ENCODE assay signal across 8 cellular contexts in genomic region chr19:14203788-14204187, GRCh38. TPM values are rescaled to one million over a fixed set of nuclear protein-coding genes. Genes with fewer than 3 reads are reported as not detected.
DNase-seq lines count a peak whose midpoint lies in the region; ATAC-seq, FAIRE-seq and TF ChIP-seq lines count a peak whose summit lies in the region.
"Not testable (repeated sequence)": the region's sequence is repeated elsewhere in the genome, so short reads cannot be mapped to it uniquely, and the experiment has no call there.

No MANE protein-coding gene starts in this region.

- intact Hi-C loops in CD8-positive, alpha-beta T cell (cut with DNase I, micrococcal nuclease); activated CD4-positive, alpha-beta memory T cell treated with anti-CD3 and anti-CD28 coated beads for 36 hours (cut with micrococcal nuclease): not testable (repeated sequence)
- intact Hi-C loops in kidney (cut with DNase I): loop anchor here (10.0 kb wide), 1 partner anchor 141 kb away; no protein-coding TSS in a partner anchor

- H3K14ac ChIP-seq in H1 (ENCODE audit: insufficient read length): not testable (repeated sequence)

- not testable (repeated sequence) for H3K23me2 ChIP-seq in H1 (ENCODE audit: low read depth, low read length)

- H4K91ac ChIP-seq in H1 (replicated peaks; ENCODE audit: insufficient read length, low read length): not testable (repeated sequence)

- not testable (repeated sequence) for H3K9me2 ChIP-seq in neural cell (ENCODE audit: insufficient read depth, low read length)

- TF ChIP-seq POLR2A in H1 (IDR thresholded peaks at IDR 0.05; ENCODE audit: control extremely low read depth in 1 of 2, low read depth in 2 of 2, low read length in 2 of 2): not testable (repeated sequence)

- H3K4me3 Mint-ChIP-seq in CD8-positive, alpha-beta T cell: peak overlapping the region; percentile 82
- peak overlapping the region; percentile 70 for H3K4me3 Mint-ChIP-seq in activated CD4-positive, alpha-beta memory T cell treated with anti-CD3 and anti-CD28 coated beads for 36 hours
- peak overlapping the region; percentile 87 for H3K4me3 Mint-ChIP-seq in activated naive CD8-positive, alpha-beta T cell
- H3K4me3 Mint-ChIP-seq in type B pancreatic cell: peak overlapping the region; percentile 90

- not testable (repeated sequence) for H3K4ac ChIP-seq in H1 (replicated peaks; ENCODE audit: insufficient read length, low read depth, low read length)

- H3K36me3 Mint-ChIP-seq in CD8-positive, alpha-beta T cell; activated CD4-positive, alpha-beta memory T cell treated with anti-CD3 and anti-CD28 coated beads for 36 hours; activated naive CD8-positive, alpha-beta T cell; type B pancreatic cell: not testable (repeated sequence)

- H3K4me2 ChIP-seq in H1 (ENCODE audit: insufficient read depth in 1 of 2, low read depth in 2 of 2, low read length in 2 of 2): peak overlapping the region; percentile 52 to 82
- H3K4me2 ChIP-seq in neural cell (ENCODE audit: low read length): not testable (repeated sequence)

- TF ChIP-seq EP300 in H1 (IDR thresholded peaks at IDR 0.05; ENCODE audit: borderline replicate concordance in 1 of 2, low read depth in 2 of 2, low read length in 2 of 2); neural cell (conservative IDR thresholded peaks at IDR 0.05; ENCODE audit: poor library complexity, severe bottlenecking): not testable (repeated sequence)

- not testable (repeated sequence) for H4K5ac ChIP-seq in H1 (ENCODE audit: insufficient read length, low read depth, low read length)

- TF ChIP-seq RAD21 in H1 (IDR thresholded peaks at IDR 0.05 in 1 of 2, conservative IDR thresholded peaks at IDR 0.05 in 1 of 2; ENCODE audit: low read depth in 2 of 2, low read length in 2 of 2); neural cell (conservative IDR thresholded peaks at IDR 0.05): not testable (repeated sequence)

- POLR2A ChIA-PET in CD8-positive, alpha-beta T cell (lab: Charles Lee); activated CD4-positive, alpha-beta memory T cell treated with anti-CD3 and anti-CD28 coated beads for 36 hours (lab: Charles Lee): not testable (repeated sequence)
- POLR2A ChIA-PET in H1 (lab: Charles Lee; ENCODE audit: partially characterized antibody): interaction anchor here (0.7 to 1.6 kb wide), 2 partner anchors 144 to 207 kb away, joined by 3 to 6 read pairs; no protein-coding TSS in a partner anchor

- not testable (repeated sequence) for H2BK15ac ChIP-seq in H1 (ENCODE audit: low read length)

- H3K18ac ChIP-seq in H1 (ENCODE audit: extremely low read depth, low read length): not testable (repeated sequence)

- not testable (repeated sequence) for H2AK5ac ChIP-seq in H1 (ENCODE audit: low read depth, low read length)

- not testable (repeated sequence) for H4K8ac ChIP-seq in H1 (ENCODE audit: extremely low read depth, insufficient read depth, low read length)

- H3K27ac Mint-ChIP-seq in CD8-positive, alpha-beta T cell; activated CD4-positive, alpha-beta memory T cell treated with anti-CD3 and anti-CD28 coated beads for 36 hours; activated naive CD8-positive, alpha-beta T cell: not testable (repeated sequence)
- peak overlapping the region; percentile 56 for H3K27ac Mint-ChIP-seq in type B pancreatic cell

- peaks cover 31 to 68% of the 10 kb centered on the region in 2 experiments for H3K79me2 ChIP-seq in H1 (ENCODE audit: control insufficient read depth in 1 of 2, insufficient read depth in 2 of 2, low read length in 2 of 2)
- H3K79me2 ChIP-seq in neural cell (replicated peaks; ENCODE audit: insufficient read depth, low read length): peaks cover 32% of the 10 kb centered on the region

- H2BK5ac ChIP-seq in H1 (ENCODE audit: low read depth, low read length): not testable (repeated sequence)

- not testable (repeated sequence) for H2BK12ac ChIP-seq in H1 (ENCODE audit: low read depth, low read length)

- H3K27ac ChIP-seq in CD8-positive, alpha-beta T cell (ENCODE audit: low read depth, low read length); HUES64 (ENCODE audit: low read depth, low read length); H1 (ENCODE audit: low read depth, low read length); kidney (ENCODE audit: low read depth in 2 of 2, low read length in 2 of 2); neural cell (ENCODE audit: low read length): not testable (repeated sequence)

- not testable (repeated sequence) for H3K9ac ChIP-seq in HUES64 (ENCODE audit: low read depth, low read length); H1 (replicated peaks in 1 of 4; ENCODE audit: extremely low read depth in 1 of 4, low read depth in 3 of 4, low read length in 3 of 4); kidney (ENCODE audit: low read length in 2 of 2)
- H3K9ac ChIP-seq in neural cell (ENCODE audit: low read length): peak overlapping the region; percentile 88

- CTCF ChIA-PET in CD8-positive, alpha-beta T cell (lab: Charles Lee): interaction anchor here (0.5 kb wide), 1 partner anchor 10 kb away, joined by 3 read pairs; no protein-coding TSS in a partner anchor
- CTCF ChIA-PET in activated CD4-positive, alpha-beta memory T cell treated with anti-CD3 and anti-CD28 coated beads for 36 hours (lab: Charles Lee): not testable (repeated sequence)
- CTCF ChIA-PET in H1 (lab: Charles Lee; ENCODE audit: partially characterized antibody): interaction anchor here (0.6 to 13.2 kb wide), 4 partner anchors 32 to 146 kb away, joined by 3 to 171 read pairs (median 3); no protein-coding TSS in a partner anchor

- not testable (repeated sequence) for H3K27me3 ChIP-seq in CD8-positive, alpha-beta T cell (ENCODE audit: insufficient read depth, low read length); HUES64 (ENCODE audit: insufficient read depth, low read length); H1 (replicated peaks in 1 of 4; ENCODE audit: control insufficient read depth in 3 of 4, extremely low read depth in 1 of 4, insufficient read depth in 3 of 4, low read length in 3 of 4); neural cell (ENCODE audit: insufficient read depth, low read depth, low read length)

- not testable (repeated sequence) for ATAC-seq in CD8-positive, alpha-beta T cell

- not testable (repeated sequence) for TF ChIP-seq CTCF in CD8-positive, alpha-beta T cell (IDR thresholded peaks at IDR 0.05); H1 (IDR thresholded peaks at IDR 0.05; ENCODE audit: control extremely low read depth in 1 of 3, insufficient read depth in 1 of 3, low read depth in 1 of 3, low read length in 3 of 3); kidney (IDR thresholded peaks at IDR 0.05; ENCODE audit: borderline replicate concordance, extremely low read depth, insufficient read depth); neural cell (IDR thresholded peaks at IDR 0.05; ENCODE audit: poor library complexity, severe bottlenecking); type B pancreatic cell (conservative IDR thresholded peaks at IDR 0.05)

- H3K4me3 ChIP-seq in CD8-positive, alpha-beta T cell (ENCODE audit: low read depth, low read length); kidney (ENCODE audit: low read length in 2 of 2): not testable (repeated sequence)
- H3K4me3 ChIP-seq in HUES64 (ENCODE audit: low read length): peak overlapping the region; percentile 75; the same call in 1 of the 2 replicates
- peak overlapping the region in 1 of 4 experiments; percentile 69; a peak in 2 of 8 replicates for H3K4me3 ChIP-seq in H1 (ENCODE audit: extremely low read depth in 1 of 4, insufficient read depth in 2 of 4, low read depth in 3 of 4, low read length in 4 of 4)
- H3K4me3 ChIP-seq in neural cell (ENCODE audit: low read length): peak overlapping the region; percentile 75

- DNase-seq in CD8-positive, alpha-beta T cell; activated CD4-positive, alpha-beta memory T cell treated with anti-CD3 and anti-CD28 coated beads for 36 hours; H1 (ENCODE audit: low read depth in 1 of 2, low spot score in 2 of 2); type B pancreatic cell (ENCODE audit: extremely low spot score, unreplicated experiment): not testable (repeated sequence)
- DNase-seq in kidney: peak; percentile 52

- not testable (repeated sequence) for H2AFZ ChIP-seq in H1 (ENCODE audit: low read length); neural cell (ENCODE audit: low read depth, low read length)

- WGBS in HUES64: 88% methylated on average over 18 of the region's 20 CpGs
- WGBS in H1 (ENCODE audit: extremely low coverage in 1 of 2, insufficient coverage in 1 of 2, insufficient read length in 1 of 2, insufficient replicate concordance in 2 of 2, low coverage in 1 of 2, low lambda C conversion rate in 2 of 2, missing lambda C conversion rate in 1 of 2), 2 experiments: 91% methylated on average over 17 of the region's 20 CpGs; no CpG with 5 or more reads in 1 of the 2 experiments

- not testable (repeated sequence) for H3F3A ChIP-seq in neural cell (ENCODE audit: insufficient read depth, low read length, poor library complexity, severe bottlenecking)

- H3K23ac ChIP-seq in H1 (ENCODE audit: insufficient read length): not testable (repeated sequence)

- H3K56ac ChIP-seq in H1 (replicated peaks; ENCODE audit: insufficient read length, low read depth, low read length): not testable (repeated sequence)

- H3K4me1 ChIP-seq in CD8-positive, alpha-beta T cell (ENCODE audit: insufficient read depth, low read length): peaks cover 12% of the 10 kb centered on the region
- H3K4me1 ChIP-seq in HUES64 (ENCODE audit: insufficient read depth, low read length) (peaks cover 11% of the 10 kb centered on the region), H1 (replicated peaks in 1 of 4; ENCODE audit: control insufficient read depth in 3 of 4, insufficient read depth in 4 of 4, low read length in 3 of 4) (peaks cover 0 to 24% (median 16%) of the 10 kb centered on the region in 4 experiments; a peak in 6 of 7 replicates)
- H3K4me1 ChIP-seq in kidney (ENCODE audit: control insufficient read depth in 1 of 2, insufficient read depth in 1 of 2, low read depth in 1 of 2, low read length in 2 of 2): not testable (repeated sequence)

- not testable (repeated sequence) for H3K9me3 ChIP-seq in CD8-positive, alpha-beta T cell (ENCODE audit: low read length); HUES64 (ENCODE audit: insufficient read depth, low read depth, low read length); H1 (ENCODE audit: insufficient read depth in 2 of 2, low read depth in 1 of 2, low read length in 1 of 2); kidney (ENCODE audit: control insufficient read depth in 1 of 2, low read length in 2 of 2); neural cell (ENCODE audit: low read length)

- H3K79me1 ChIP-seq in H1 (ENCODE audit: low read depth, low read length): not testable (repeated sequence)

- not testable (repeated sequence) for H2BK20ac ChIP-seq in H1 (ENCODE audit: low read length)

- not testable (repeated sequence) for H3K9me3 Mint-ChIP-seq in CD8-positive, alpha-beta T cell; activated CD4-positive, alpha-beta memory T cell treated with anti-CD3 and anti-CD28 coated beads for 36 hours; activated naive CD8-positive, alpha-beta T cell (ENCODE audit: low read depth); type B pancreatic cell

- H3K27me3 Mint-ChIP-seq in CD8-positive, alpha-beta T cell (ENCODE audit: low read depth); activated naive CD8-positive, alpha-beta T cell: not testable (repeated sequence)
- H3K27me3 Mint-ChIP-seq in activated CD4-positive, alpha-beta memory T cell treated with anti-CD3 and anti-CD28 coated beads for 36 hours: peaks cover 11% of the 10 kb centered on the region
- peaks cover 13% of the 10 kb centered on the region for H3K27me3 Mint-ChIP-seq in type B pancreatic cell

- H4K20me1 ChIP-seq in H1 (replicated peaks in 1 of 2; ENCODE audit: control insufficient read depth in 1 of 2, insufficient read depth in 2 of 2, low read length in 2 of 2): peaks cover 6 to 10% of the 10 kb centered on the region in 2 experiments
- H4K20me1 ChIP-seq in neural cell (ENCODE audit: insufficient read depth): not testable (repeated sequence)

- FAIRE-seq in H1 (lab: Jason Lieb, UNC); kidney (lab: Jason Lieb, UNC): not testable (repeated sequence)

- H3K4me1 Mint-ChIP-seq in CD8-positive, alpha-beta T cell (ENCODE audit: low read depth): peaks cover 39% of the 10 kb centered on the region
- H3K4me1 Mint-ChIP-seq in activated CD4-positive, alpha-beta memory T cell treated with anti-CD3 and anti-CD28 coated beads for 36 hours (ENCODE audit: low read depth): peaks cover 37% of the 10 kb centered on the region
- H3K4me1 Mint-ChIP-seq in activated naive CD8-positive, alpha-beta T cell (ENCODE audit: low read depth): peaks cover 35% of the 10 kb centered on the region
- H3K4me1 Mint-ChIP-seq in type B pancreatic cell (ENCODE audit: unreplicated experiment): peaks cover 26% of the 10 kb centered on the region

- H3K36me3 ChIP-seq in CD8-positive, alpha-beta T cell (ENCODE audit: insufficient read depth, low read length); HUES64 (ENCODE audit: insufficient read depth, low read length); H1 (ENCODE audit: control insufficient read depth in 2 of 4, insufficient read depth in 4 of 4, low read length in 3 of 4); kidney (ENCODE audit: control insufficient read depth in 1 of 2, insufficient read depth in 2 of 2, low read length in 2 of 2); neural cell (ENCODE audit: insufficient read depth, low read length): not testable (repeated sequence)

- H2BK120ac ChIP-seq in H1 (replicated peaks; ENCODE audit: low read depth, low read length): not testable (repeated sequence)

RNA-seq across cellular contexts. Expression of gene ADGRL1, which starts 2.2 kb away (rescaled TPM):
- 10 to 100 TPM; 19.9 to 20.5 TPM for total RNA-seq in CD8-positive, alpha-beta T cell
- polyA plus RNA-seq in HUES64 (2013, experiment 1 of 2): 60.2 TPM
- polyA plus RNA-seq in HUES64 (2013, experiment 2 of 2): 61.1 TPM
- total RNA-seq in activated CD4-positive, alpha-beta memory T cell treated with anti-CD3 and anti-CD28 coated beads for 36 hours: 10 to 100 TPM in 1 of 2 experiments, 1 to 10 TPM in 1; 8.4 to 10.9 TPM
- 112 and 119 TPM in 2 replicates for total RNA-seq in H1 (2021; fragmentation: NEBNext Ultra II Directional; extraction: Animal tissue kit (Norgen Biotek cat#: 25700))
- polyA plus RNA-seq in H1 (2011; rRNA removed) (95.6 and 158 TPM in 2 replicates), kidney (ENCODE audit: insufficient read depth, low read depth, low replicate concordance) (6.3 TPM), neural cell (22.2 and 28.5 TPM in 2 replicates)
- 70.7 TPM for polyA plus RNA-seq in H1 (2011; cell fraction: cytosol; rRNA removed)
- polyA plus RNA-seq in H1 (2011; cell fraction: nucleus; rRNA removed): 342 TPM
- 42.7 to 97.4 TPM (median 91.9 TPM) in 4 replicates for polyA plus RNA-seq in H1 (2012, experiment 1 of 2)
- polyA plus RNA-seq in H1 (2012, experiment 2 of 2): 55.8 TPM
- 81.7 TPM for polyA plus RNA-seq in H1 (2013, experiment 1 of 2)
- 76.2 TPM for polyA plus RNA-seq in H1 (2013, experiment 2 of 2)
- polyA minus RNA-seq in H1 (2011; rRNA and poly(A)+ RNA removed): 102 and 137 TPM in 2 replicates
- 97.0 TPM for polyA minus RNA-seq in H1 (2011; cell fraction: cytosol; rRNA and poly(A)+ RNA removed)
- 130 TPM for polyA minus RNA-seq in H1 (2011; cell fraction: nucleus; rRNA and poly(A)+ RNA removed)
- total RNA-seq in kidney (30.2 TPM), type B pancreatic cell (ENCODE audit: low replicate concordance) (24.9 and 62.4 TPM in 2 replicates)
- polyA minus RNA-seq in neural cell: 90.3 and 92.8 TPM in 2 replicates
